Comparison of ENCODE assay signal across 23 cellular contexts in genomic region chr9:10434412-10434811, GRCh38.
DNase-seq lines count a peak whose midpoint lies in the region; ATAC-seq, FAIRE-seq and TF ChIP-seq lines count a peak whose summit lies in the region.
"Had no signal": no experiment of that assay in that cellular context is flagged by ENCODE, and none has a peak within 500 bp of the region (broad histone marks: within the 10 kb centered on the region; RNA-seq: fewer than 3 reads in every experiment).

No MANE protein-coding gene starts in this region.

- no peaks in the 10 kb centered on the region for H3K36me3 ChIP-seq in HUES48 (ENCODE audit: control insufficient read depth, insufficient read depth, low read length)
- H3K36me3 ChIP-seq: BLaER1 had no signal

- no peak overlapping the region for H3K4me3 Mint-ChIP-seq in effector memory CD8-positive, alpha-beta T cell
- H3K4me3 Mint-ChIP-seq: B cell; CD4-positive, CD25-positive, alpha-beta regulatory T cell; CD8-positive, alpha-beta T cell had no signal

- peak; percentile 9 for DNase-seq in NCI-H146 treated with DMSO at 0.1 percent for 48 hours (lab: John Stamatoyannopoulos, UW; ENCODE audit: unreplicated experiment)
- DNase-seq in NCI-H146 (lab: John Stamatoyannopoulos, UW): no peak
- no peak for DNase-seq in effector memory CD8-positive, alpha-beta T cell
- DNase-seq in GM12891 (ENCODE audit: insufficient read length, low spot score): no peak
- DNase-seq: CD4-positive, CD25-positive, alpha-beta regulatory T cell; CD8-positive, alpha-beta T cell; DMS 273 treated with DMSO at 0.1 percent for 48 hours; DMS79; EL; GDM1; GOT3; H7; HCEC 1CT had no signal

- no peaks in the 10 kb centered on the region for H3K4me1 Mint-ChIP-seq in effector memory CD8-positive, alpha-beta T cell (ENCODE audit: low read depth in 2 of 2)
- H3K4me1 Mint-ChIP-seq: B cell; CD4-positive, CD25-positive, alpha-beta regulatory T cell had no signal

- no peak overlapping the region for H3K27ac Mint-ChIP-seq in effector memory CD8-positive, alpha-beta T cell
- H3K27ac Mint-ChIP-seq: B cell; CD4-positive, CD25-positive, alpha-beta regulatory T cell; CD8-positive, alpha-beta T cell had no signal

- H3K4me3 ChIP-seq in HUES48 (ENCODE audit: low read depth, low read length): no peak overlapping the region
- H3K4me3 ChIP-seq: BLaER1, GM12878 had no signal

- no peak for ATAC-seq in effector memory CD8-positive, alpha-beta T cell (replicated peaks)
- ATAC-seq: CD8-positive, alpha-beta T cell; GM12878 had no signal

- H3K27me3 ChIP-seq in HUES48 (ENCODE audit: control insufficient read depth, insufficient read depth, low read length): peaks cover 5% of the 10 kb centered on the region; the same call in 1 of the 2 replicates
- H3K27me3 ChIP-seq: BLaER1 had no signal

- no peaks in the 10 kb centered on the region for H3K27me3 Mint-ChIP-seq in effector memory CD8-positive, alpha-beta T cell
- H3K27me3 Mint-ChIP-seq: B cell; CD4-positive, CD25-positive, alpha-beta regulatory T cell had no signal

- FAIRE-seq in islet of Langerhans (lab: Jason Lieb, UNC) (peak; percentile 21), GM12891 (lab: Jason Lieb, UNC) (no peak)
- FAIRE-seq: A204.1, D721Med, GM12878, GM18507 had no signal

- no peaks in the 10 kb centered on the region for H3K36me3 Mint-ChIP-seq in effector memory CD8-positive, alpha-beta T cell (ENCODE audit: insufficient read depth)
- H3K36me3 Mint-ChIP-seq: CD4-positive, CD25-positive, alpha-beta regulatory T cell; CD8-positive, alpha-beta T cell had no signal

- no peaks in the 10 kb centered on the region for H3K9me3 ChIP-seq in HUES48 (ENCODE audit: control insufficient read depth, insufficient read depth, low read length)
- H3K9me3 ChIP-seq: BLaER1 had no signal

- H3K4me1 ChIP-seq in HUES48 (ENCODE audit: control insufficient read depth, insufficient read depth, low read length): peaks cover 16% of the 10 kb centered on the region
- H3K4me1 ChIP-seq: BLaER1 had no signal

- TF ChIP-seq POLR2A in GM12891 (IDR thresholded peaks at IDR 0.05; ENCODE audit: low read depth, low read length): no peak

- peaks cover 5 to 11% of the 10 kb centered on the region in 2 donors for H3K9me3 Mint-ChIP-seq in effector memory CD8-positive, alpha-beta T cell

- peak overlapping the region; percentile 2 for H3K27ac ChIP-seq in HUES48 (ENCODE audit: low read depth, low read length)
- H3K27ac ChIP-seq: 22Rv1, BLaER1, C4-2B had no signal

- H3K9ac ChIP-seq in HUES48 (ENCODE audit: low read depth, low read length): no peak overlapping the region
- H3K9ac ChIP-seq: BLaER1 had no signal

TF ChIP-seq in GM12891, 5 proteins besides CTCF, POLR2A, EP300 and RAD21:
- no peak for TF ChIP-seq POU2F2 (IDR thresholded peaks at IDR 0.05; ENCODE audit: low read depth, low read length)
- TF ChIP-seq PAX5 (IDR thresholded peaks at IDR 0.05; ENCODE audit: insufficient read depth, low read length, severe bottlenecking): no peak
- no peak for TF ChIP-seq TAF1 (IDR thresholded peaks at IDR 0.05; ENCODE audit: low read depth, low read length)
- no peak for TF ChIP-seq SPI1 (IDR thresholded peaks at IDR 0.05; ENCODE audit: low read depth, low read length)
- TF ChIP-seq POLR2AphosphoS5 (IDR thresholded peaks at IDR 0.05; ENCODE audit: low read depth, low read length): no peak
